1 cellular context compared by ENCODE assay signal in the genomic region with DNA sequence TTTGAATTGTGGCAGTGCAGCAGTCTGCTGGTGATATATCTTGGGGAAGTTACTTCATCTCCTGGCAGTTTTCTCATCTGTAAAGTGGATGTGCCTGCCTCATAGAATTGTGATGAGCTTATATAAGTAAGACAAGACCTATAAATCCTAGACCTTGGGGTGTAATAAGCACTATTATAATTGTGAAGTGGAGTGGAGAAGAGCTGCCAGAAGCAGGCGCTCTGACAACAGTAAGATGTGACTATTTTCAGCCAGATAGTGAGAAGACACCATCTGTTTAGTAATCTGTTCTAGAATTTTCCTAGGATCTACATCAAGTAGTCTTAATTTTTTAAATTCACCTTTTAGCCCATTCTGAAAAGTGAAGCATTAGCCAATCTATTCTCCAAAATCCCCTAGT.
TF ChIP-seq lines count a peak whose summit lies in the region.

No MANE protein-coding gene starts in this region.

TF ChIP-seq in H1, 55 proteins besides CTCF, POLR2A, EP300 and RAD21 (continued from another document):
- TF ChIP-seq ATF2 (IDR thresholded peaks at IDR 0.05; ENCODE audit: low read length), result no peak
- TF ChIP-seq GABPA (IDR thresholded peaks at IDR 0.05; ENCODE audit: borderline replicate concordance, insufficient read depth, low read length), result no peak
- TF ChIP-seq TBP (IDR thresholded peaks at IDR 0.05; ENCODE audit: low read depth, low read length), result no peak
- TF ChIP-seq SAP30 (IDR thresholded peaks at IDR 0.05; ENCODE audit: insufficient read depth, insufficient replicate concordance, low read length), result no peak
- no peak for TF ChIP-seq SP2 (IDR thresholded peaks at IDR 0.05; ENCODE audit: low read length)
- no peak for TF ChIP-seq BCL11A (IDR thresholded peaks at IDR 0.05; ENCODE audit: low read depth in 2 of 2, low read length in 2 of 2)
- TF ChIP-seq HDAC6 (IDR thresholded peaks at IDR 0.05; ENCODE audit: low read depth, low read length), result no peak
- TF ChIP-seq TAF7 (optimal IDR thresholded peaks at IDR 0.05; ENCODE audit: borderline replicate concordance, low read depth, low read length), result no peak
- TF ChIP-seq HDAC2 (IDR thresholded peaks at IDR 0.05; ENCODE audit: borderline replicate concordance in 1 of 2, low read depth in 2 of 2, low read length in 2 of 2), result no peak
- TF ChIP-seq, protein P1, sequence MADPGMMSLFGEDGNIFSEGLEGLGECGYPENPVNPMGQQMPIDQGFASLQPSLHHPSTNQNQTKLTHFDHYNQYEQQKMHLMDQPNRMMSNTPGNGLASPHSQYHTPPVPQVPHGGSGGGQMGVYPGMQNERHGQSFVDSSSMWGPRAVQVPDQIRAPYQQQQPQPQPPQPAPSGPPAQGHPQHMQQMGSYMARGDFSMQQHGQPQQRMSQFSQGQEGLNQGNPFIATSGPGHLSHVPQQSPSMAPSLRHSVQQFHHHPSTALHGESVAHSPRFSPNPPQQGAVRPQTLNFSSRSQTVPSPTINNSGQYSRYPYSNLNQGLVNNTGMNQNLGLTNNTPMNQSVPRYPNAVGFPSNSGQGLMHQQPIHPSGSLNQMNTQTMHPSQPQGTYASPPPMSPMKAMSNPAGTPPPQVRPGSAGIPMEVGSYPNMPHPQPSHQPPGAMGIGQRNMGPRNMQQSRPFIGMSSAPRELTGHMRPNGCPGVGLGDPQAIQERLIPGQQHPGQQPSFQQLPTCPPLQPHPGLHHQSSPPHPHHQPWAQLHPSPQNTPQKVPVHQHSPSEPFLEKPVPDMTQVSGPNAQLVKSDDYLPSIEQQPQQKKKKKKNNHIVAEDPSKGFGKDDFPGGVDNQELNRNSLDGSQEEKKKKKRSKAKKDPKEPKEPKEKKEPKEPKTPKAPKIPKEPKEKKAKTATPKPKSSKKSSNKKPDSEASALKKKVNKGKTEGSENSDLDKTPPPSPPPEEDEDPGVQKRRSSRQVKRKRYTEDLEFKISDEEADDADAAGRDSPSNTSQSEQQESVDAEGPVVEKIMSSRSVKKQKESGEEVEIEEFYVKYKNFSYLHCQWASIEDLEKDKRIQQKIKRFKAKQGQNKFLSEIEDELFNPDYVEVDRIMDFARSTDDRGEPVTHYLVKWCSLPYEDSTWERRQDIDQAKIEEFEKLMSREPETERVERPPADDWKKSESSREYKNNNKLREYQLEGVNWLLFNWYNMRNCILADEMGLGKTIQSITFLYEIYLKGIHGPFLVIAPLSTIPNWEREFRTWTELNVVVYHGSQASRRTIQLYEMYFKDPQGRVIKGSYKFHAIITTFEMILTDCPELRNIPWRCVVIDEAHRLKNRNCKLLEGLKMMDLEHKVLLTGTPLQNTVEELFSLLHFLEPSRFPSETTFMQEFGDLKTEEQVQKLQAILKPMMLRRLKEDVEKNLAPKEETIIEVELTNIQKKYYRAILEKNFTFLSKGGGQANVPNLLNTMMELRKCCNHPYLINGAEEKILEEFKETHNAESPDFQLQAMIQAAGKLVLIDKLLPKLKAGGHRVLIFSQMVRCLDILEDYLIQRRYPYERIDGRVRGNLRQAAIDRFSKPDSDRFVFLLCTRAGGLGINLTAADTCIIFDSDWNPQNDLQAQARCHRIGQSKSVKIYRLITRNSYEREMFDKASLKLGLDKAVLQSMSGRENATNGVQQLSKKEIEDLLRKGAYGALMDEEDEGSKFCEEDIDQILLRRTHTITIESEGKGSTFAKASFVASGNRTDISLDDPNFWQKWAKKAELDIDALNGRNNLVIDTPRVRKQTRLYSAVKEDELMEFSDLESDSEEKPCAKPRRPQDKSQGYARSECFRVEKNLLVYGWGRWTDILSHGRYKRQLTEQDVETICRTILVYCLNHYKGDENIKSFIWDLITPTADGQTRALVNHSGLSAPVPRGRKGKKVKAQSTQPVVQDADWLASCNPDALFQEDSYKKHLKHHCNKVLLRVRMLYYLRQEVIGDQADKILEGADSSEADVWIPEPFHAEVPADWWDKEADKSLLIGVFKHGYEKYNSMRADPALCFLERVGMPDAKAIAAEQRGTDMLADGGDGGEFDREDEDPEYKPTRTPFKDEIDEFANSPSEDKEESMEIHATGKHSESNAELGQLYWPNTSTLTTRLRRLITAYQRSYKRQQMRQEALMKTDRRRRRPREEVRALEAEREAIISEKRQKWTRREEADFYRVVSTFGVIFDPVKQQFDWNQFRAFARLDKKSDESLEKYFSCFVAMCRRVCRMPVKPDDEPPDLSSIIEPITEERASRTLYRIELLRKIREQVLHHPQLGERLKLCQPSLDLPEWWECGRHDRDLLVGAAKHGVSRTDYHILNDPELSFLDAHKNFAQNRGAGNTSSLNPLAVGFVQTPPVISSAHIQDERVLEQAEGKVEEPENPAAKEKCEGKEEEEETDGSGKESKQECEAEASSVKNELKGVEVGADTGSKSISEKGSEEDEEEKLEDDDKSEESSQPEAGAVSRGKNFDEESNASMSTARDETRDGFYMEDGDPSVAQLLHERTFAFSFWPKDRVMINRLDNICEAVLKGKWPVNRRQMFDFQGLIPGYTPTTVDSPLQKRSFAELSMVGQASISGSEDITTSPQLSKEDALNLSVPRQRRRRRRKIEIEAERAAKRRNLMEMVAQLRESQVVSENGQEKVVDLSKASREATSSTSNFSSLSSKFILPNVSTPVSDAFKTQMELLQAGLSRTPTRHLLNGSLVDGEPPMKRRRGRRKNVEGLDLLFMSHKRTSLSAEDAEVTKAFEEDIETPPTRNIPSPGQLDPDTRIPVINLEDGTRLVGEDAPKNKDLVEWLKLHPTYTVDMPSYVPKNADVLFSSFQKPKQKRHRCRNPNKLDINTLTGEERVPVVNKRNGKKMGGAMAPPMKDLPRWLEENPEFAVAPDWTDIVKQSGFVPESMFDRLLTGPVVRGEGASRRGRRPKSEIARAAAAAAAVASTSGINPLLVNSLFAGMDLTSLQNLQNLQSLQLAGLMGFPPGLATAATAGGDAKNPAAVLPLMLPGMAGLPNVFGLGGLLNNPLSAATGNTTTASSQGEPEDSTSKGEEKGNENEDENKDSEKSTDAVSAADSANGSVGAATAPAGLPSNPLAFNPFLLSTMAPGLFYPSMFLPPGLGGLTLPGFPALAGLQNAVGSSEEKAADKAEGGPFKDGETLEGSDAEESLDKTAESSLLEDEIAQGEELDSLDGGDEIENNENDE (IDR thresholded peaks at IDR 0.05; ENCODE audit: insufficient replicate concordance, low read length), result no peak
- no peak for TF ChIP-seq RBBP5 (IDR thresholded peaks at IDR 0.05; ENCODE audit: borderline replicate concordance, low read depth, low read length)
- no peak for TF ChIP-seq SIN3A (conservative IDR thresholded peaks at IDR 0.05 in 1 of 2, IDR thresholded peaks at IDR 0.05 in 1 of 2; ENCODE audit: low read depth in 1 of 2, low read length in 2 of 2)
- TF ChIP-seq KDM4A (IDR thresholded peaks at IDR 0.05; ENCODE audit: low read depth, low read length, severe bottlenecking), result no peak
